Comparison of ENCODE assay signal across 18 cellular contexts in the genomic region with DNA sequence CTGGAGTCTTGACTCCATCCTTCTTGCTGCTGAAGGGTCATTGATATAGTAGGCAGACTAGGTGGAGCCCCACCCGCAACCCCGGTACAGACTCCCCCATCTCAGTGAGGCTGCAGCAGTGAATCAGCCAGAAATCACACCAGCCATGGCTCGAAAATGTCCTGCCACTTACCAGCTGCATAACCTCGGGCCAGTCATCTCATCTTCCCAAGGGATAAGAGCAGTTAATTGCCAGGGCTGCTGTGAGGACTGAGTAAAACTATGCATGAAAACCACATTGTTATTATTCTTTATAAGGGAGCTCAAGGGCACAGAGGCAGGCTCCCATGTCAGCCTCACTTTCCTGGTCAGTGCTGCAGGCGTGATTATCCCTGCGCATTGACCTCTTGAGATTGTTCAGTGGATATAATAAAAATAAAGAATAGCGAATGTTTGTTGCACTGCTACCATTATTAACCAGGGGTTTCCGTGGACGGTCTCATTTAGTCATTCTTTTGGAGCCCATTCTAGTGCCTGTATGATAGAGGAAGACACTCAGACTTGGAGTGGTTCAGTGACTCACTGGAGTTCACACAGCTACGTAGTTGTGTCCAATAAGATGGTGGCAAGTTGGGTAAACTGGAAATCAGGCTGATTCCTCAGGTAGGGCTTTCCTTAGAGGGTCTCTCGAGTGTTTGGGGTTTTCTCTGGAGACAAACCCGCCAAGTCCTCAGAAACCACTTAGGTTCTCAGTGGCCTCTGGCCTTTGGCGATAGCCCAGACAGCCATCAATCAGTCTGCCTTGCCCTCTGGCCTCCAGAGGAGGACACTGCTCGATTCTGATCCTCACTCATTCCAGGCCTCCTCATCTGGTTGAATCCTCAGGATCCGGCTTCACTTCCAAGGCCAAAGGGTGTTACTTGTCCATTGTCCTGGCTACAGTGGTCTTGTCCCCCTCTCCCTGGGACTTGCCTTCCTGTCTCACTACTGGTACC. TPM values are rescaled to one million over a fixed set of nuclear protein-coding genes. Genes with fewer than 3 reads are reported as not detected.
DNase-seq lines count a peak whose midpoint lies in the region; ATAC-seq, FAIRE-seq and TF ChIP-seq lines count a peak whose summit lies in the region.
"Had no signal": no experiment of that assay in that cellular context is flagged by ENCODE, and none has a peak within 500 bp of the region (broad histone marks: within the 10 kb centered on the region; RNA-seq: fewer than 3 reads in every experiment).

No MANE protein-coding gene starts in this region.

- H3K27ac ChIP-seq in kidney (ENCODE audit: low read depth in 2 of 2, low read length in 2 of 2) (no peak overlapping the region), A673 (ENCODE audit: low read depth, low read length, poor library complexity, severe bottlenecking) (no peak overlapping the region)
- H3K27ac ChIP-seq: SK-N-MC, upper lobe of right lung had no signal

- H3K27me3 Mint-ChIP-seq in Calu3 (ENCODE audit: unreplicated experiment) = peaks cover 18% of the 10 kb centered on the region
- peaks cover 0 to 30% of the 10 kb centered on the region in 2 donors for H3K27me3 Mint-ChIP-seq in effector memory CD8-positive, alpha-beta T cell

- POLR2A ChIA-PET in AG04449 (lab: Yijun Ruan, JAX) = interaction anchor here (0.8 to 1.3 kb wide), 2 partner anchors 25 to 122 kb away, joined by 3 read pairs; no protein-coding TSS in a partner anchor
- POLR2A ChIA-PET in A673 (lab: Charles Lee; ENCODE audit: low non-redundant PET) = no interaction called here

- H3K9ac ChIP-seq in kidney (ENCODE audit: low read length in 2 of 2) = no peak overlapping the region

- H3K9me3 Mint-ChIP-seq in Calu3 (ENCODE audit: low read depth, unreplicated experiment) = no peaks in the 10 kb centered on the region
- H3K9me3 Mint-ChIP-seq in effector memory CD8-positive, alpha-beta T cell = no peaks in the 10 kb centered on the region
- H3K9me3 Mint-ChIP-seq: activated T-helper 1 cell treated with anti-CD3 and anti-CD28 coated beads, Interleukin-12 subunit alpha, Interleukin-12 subunit beta, Interleukin-2, Interleukin-4 antibody, amounts not matched to agents 30 ng/mL and 10 ng/mL and 1 ng/mL, durations not matched to agents 14 hours and 24 hours and 36 hours had no signal

- CTCF ChIA-PET in AG04449 (lab: Yijun Ruan, JAX) = interaction anchor here (0.6 to 5.3 kb wide), 8 partner anchors 9 to 158 kb away, joined by 3 to 43 read pairs (median 4); no protein-coding TSS in a partner anchor
- CTCF ChIA-PET in Calu3 (lab: Charles Lee) = no interaction called here
- CTCF ChIA-PET in A673 (lab: Charles Lee) = no interaction called here

- DNase-seq in AG04449 (ENCODE audit: low read depth, low spot score) (peak; percentile 74), HS-27A (ENCODE audit: low read depth) (peak; percentile 48), brain pericyte (ENCODE audit: low read depth, low spot score) (peak; percentile 67), kidney (peak; percentile 37), Calu3 (no peak), A673 (ENCODE audit: low spot score) (no peak)
- no peak for DNase-seq in effector memory CD8-positive, alpha-beta T cell
- DNase-seq: activated CD4-positive, CD25-positive, alpha-beta regulatory T cell treated with anti-CD3 and anti-CD28 coated beads, Interleukin-2, amount 50 U/mL, for 72 hours; AML-193; caudate nucleus; esophagus squamous epithelium; Karpas-422; NCI-H2029; upper lobe of right lung had no signal

- ATAC-seq in HG03025 (IDR thresholded peaks at IDR 0.05; ENCODE audit: low FRiP score, unreplicated experiment) = no peak
- ATAC-seq in effector memory CD8-positive, alpha-beta T cell (replicated peaks) = no peak
- ATAC-seq: upper lobe of right lung had no signal

- H3K36me3 ChIP-seq in kidney (ENCODE audit: control insufficient read depth in 1 of 2, insufficient read depth in 2 of 2, low read length in 2 of 2) (no peaks in the 10 kb centered on the region), A673 (ENCODE audit: insufficient read depth, low read length, poor library complexity, severe bottlenecking) (no peaks in the 10 kb centered on the region)
- H3K36me3 ChIP-seq: esophagus squamous epithelium, upper lobe of right lung had no signal

- H3K4me3 ChIP-seq in AG04449 (ENCODE audit: low read depth, low read length) = no peak overlapping the region
- no peak overlapping the region for H3K4me3 ChIP-seq in kidney (ENCODE audit: low read length in 2 of 2)
- no peak overlapping the region for H3K4me3 ChIP-seq in A673 (ENCODE audit: low read depth, low read length, poor library complexity, severe bottlenecking)
- H3K4me3 ChIP-seq: esophagus squamous epithelium, SK-N-MC, upper lobe of right lung had no signal

- no peak for TF ChIP-seq CTCF in AG04449 (IDR thresholded peaks at IDR 0.05; ENCODE audit: insufficient read depth, low read length, missing control alignments)
- TF ChIP-seq CTCF in kidney (IDR thresholded peaks at IDR 0.05; ENCODE audit: borderline replicate concordance, extremely low read depth, insufficient read depth) = no peak
- TF ChIP-seq CTCF in Calu3 (IDR thresholded peaks at IDR 0.05; ENCODE audit: unreplicated experiment) = no peak
- no peak for TF ChIP-seq CTCF in A673 (conservative IDR thresholded peaks at IDR 0.05; ENCODE audit: low read depth, low read length)

- FAIRE-seq in kidney (lab: Jason Lieb, UNC) = no peak
- FAIRE-seq: islet of Langerhans had no signal

- intact Hi-C loops in kidney (cut with DNase I) = no loop called here
- intact Hi-C loops in Calu3 (cut with micrococcal nuclease; ENCODE audit: unreplicated experiment) = no loop called here
- intact Hi-C loops in A673 (cut with micrococcal nuclease; ENCODE audit: unreplicated experiment) = no loop called here

- H3K4me1 ChIP-seq in kidney (ENCODE audit: control insufficient read depth in 1 of 2, insufficient read depth in 1 of 2, low read depth in 1 of 2, low read length in 2 of 2) (no peaks in the 10 kb centered on the region), A673 (ENCODE audit: insufficient read depth, low read length, poor library complexity, severe bottlenecking) (no peaks in the 10 kb centered on the region)
- H3K4me1 ChIP-seq: upper lobe of right lung had no signal

- H3K4me1 Mint-ChIP-seq in Calu3 (ENCODE audit: low read depth, unreplicated experiment) = no peaks in the 10 kb centered on the region
- H3K4me1 Mint-ChIP-seq in effector memory CD8-positive, alpha-beta T cell (ENCODE audit: low read depth in 2 of 2) = no peaks in the 10 kb centered on the region

- H3K4me3 Mint-ChIP-seq in Calu3 (ENCODE audit: low read depth, unreplicated experiment) = no peak overlapping the region
- H3K4me3 Mint-ChIP-seq in effector memory CD8-positive, alpha-beta T cell = no peak overlapping the region
- H3K4me3 Mint-ChIP-seq: activated T-helper 1 cell treated with anti-CD3 and anti-CD28 coated beads, Interleukin-12 subunit alpha, Interleukin-12 subunit beta, Interleukin-2, Interleukin-4 antibody, amounts not matched to agents 30 ng/mL and 10 ng/mL and 1 ng/mL, durations not matched to agents 14 hours and 24 hours and 36 hours had no signal

- H3K27me3 ChIP-seq in A673 (replicated peaks; ENCODE audit: insufficient read depth, low read depth, low read length, poor library complexity) = no peaks in the 10 kb centered on the region
- H3K27me3 ChIP-seq: esophagus squamous epithelium, upper lobe of right lung had no signal

- BruUV-seq in Calu3 (replicated peaks; lab: Mats Ljungman, UMichigan) (no TSS peak), A673 (replicated peaks; lab: Mats Ljungman, UMichigan) (no TSS peak)

- H3K9me3 ChIP-seq in kidney (ENCODE audit: control insufficient read depth in 1 of 2, low read length in 2 of 2) (no peaks in the 10 kb centered on the region), A673 (ENCODE audit: low read depth, low read length, poor library complexity, severe bottlenecking) (no peaks in the 10 kb centered on the region)
- H3K9me3 ChIP-seq: esophagus squamous epithelium, upper lobe of right lung had no signal

- no peak overlapping the region for H3K27ac Mint-ChIP-seq in Calu3 (ENCODE audit: unreplicated experiment)
- no peak overlapping the region for H3K27ac Mint-ChIP-seq in effector memory CD8-positive, alpha-beta T cell
- H3K27ac Mint-ChIP-seq: activated T-helper 1 cell treated with anti-CD3 and anti-CD28 coated beads, Interleukin-12 subunit alpha, Interleukin-12 subunit beta, Interleukin-2, Interleukin-4 antibody, amounts not matched to agents 30 ng/mL and 10 ng/mL and 1 ng/mL, durations not matched to agents 14 hours and 24 hours and 36 hours had no signal

- H3K36me3 Mint-ChIP-seq in Calu3 (ENCODE audit: insufficient read depth, unreplicated experiment) = no peaks in the 10 kb centered on the region
- no peaks in the 10 kb centered on the region for H3K36me3 Mint-ChIP-seq in effector memory CD8-positive, alpha-beta T cell (ENCODE audit: insufficient read depth)

RNA-seq across cellular contexts. Expression of a gene that starts 39.9 kb away (rescaled TPM):
- total RNA-seq in kidney (42.0 TPM), Calu3 (2022) (not detected in 2 replicates), A673 (2021) (0.04 TPM in 1 of 2 replicates, not detected in the other)
- 4.7 TPM for polyA plus RNA-seq in kidney (ENCODE audit: insufficient read depth, low read depth, low replicate concordance)

Comparison
In these comparisons a context has a peak if more than half of its experiments do, and no peak if none do; other contexts are left out.
1. DNase-seq: peak in AG04449 (single experiment), HS-27A (single experiment), brain pericyte (single experiment) and kidney (single experiment); none in Calu3 (single experiment), A673 (single experiment) and effector memory CD8-positive, alpha-beta T cell (0 of 3).
2. RNA of a gene that starts 39.9 kb away (total RNA-seq): 42.0 TPM in kidney (single experiment); 0.04 TPM in A673 and not detected in Calu3; every median in the first group is over 10 times any median in the second.